Comparison of ENCODE assay signal across 8 cellular contexts in the genomic region with DNA sequence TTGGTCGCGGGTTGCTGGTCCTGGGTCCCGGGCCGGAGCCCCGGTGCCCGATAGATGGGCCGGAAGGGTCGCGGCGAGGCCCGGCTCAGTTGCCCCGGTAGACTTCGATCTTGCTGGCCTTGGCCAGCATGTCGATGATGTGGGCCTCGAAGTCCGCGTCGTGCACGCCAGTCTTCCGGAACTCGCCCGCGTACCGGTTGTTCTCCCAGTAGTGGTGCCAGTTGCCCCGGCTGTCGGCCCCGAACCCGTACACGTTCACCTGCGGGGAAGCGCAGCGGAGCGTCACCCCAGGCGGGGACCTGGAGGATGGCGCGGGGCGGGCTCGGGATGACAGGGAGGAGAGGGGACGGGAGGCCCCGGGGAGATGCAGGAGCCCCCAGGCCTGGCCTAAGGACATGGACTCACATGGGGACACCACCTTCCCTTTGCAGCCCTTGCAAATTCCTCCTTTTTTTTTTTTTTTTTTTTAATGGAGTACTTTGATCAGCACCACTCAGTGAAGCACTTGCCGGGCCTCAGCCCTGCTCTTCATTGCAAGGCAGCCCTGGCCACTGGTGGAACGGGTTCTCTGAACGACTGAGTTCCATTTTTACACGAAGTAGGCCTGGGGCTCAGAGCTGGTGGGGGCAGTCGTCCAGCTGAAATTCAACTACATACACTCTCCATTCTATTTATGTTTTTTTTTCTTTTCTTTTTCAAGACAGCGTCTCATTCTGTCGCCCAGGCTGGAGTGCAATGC. TPM values are rescaled to one million over a fixed set of nuclear protein-coding genes. Genes with fewer than 3 reads are reported as not detected.
A peak's percentile ranks its signal among the peaks of the same experiment; 100 is the strongest.
DNase-seq lines count a peak whose midpoint lies in the region; ATAC-seq and TF ChIP-seq lines count a peak whose summit lies in the region.

No MANE protein-coding gene starts in this region.

- POLR2A ChIA-PET in CD4-positive, alpha-beta T cell (lab: Charles Lee) = interaction anchor here (0.6 to 3.4 kb wide), 29 partner anchors 9 to 301 kb away, joined by 3 to 62 read pairs (median 7); a partner anchor contains a TSS

- peak overlapping the region; percentile 98 for H3K4me3 Mint-ChIP-seq in CD4-positive, alpha-beta T cell

- H3K9me3 ChIP-seq in CD4-positive, alpha-beta T cell (ENCODE audit: control insufficient read depth, low read length) = no peaks in the 10 kb centered on the region
- H3K9me3 ChIP-seq in breast epithelium = no peaks in the 10 kb centered on the region
- H3K9me3 ChIP-seq in mesodermal cell (ENCODE audit: control insufficient read depth, low read length) = no peaks in the 10 kb centered on the region

- H3K4me1 Mint-ChIP-seq in CD4-positive, alpha-beta T cell (ENCODE audit: low read depth) = peaks cover 25% of the 10 kb centered on the region

- peak overlapping the region; percentile 79 for H3K27ac ChIP-seq in CD4-positive, alpha-beta T cell (ENCODE audit: low read depth, low read length)
- H3K27ac ChIP-seq in breast epithelium (peak overlapping the region; percentile 74 to 90), mesodermal cell (ENCODE audit: low read depth, low read length, severe bottlenecking) (peak overlapping the region; percentile 50)

- peaks cover 34% of the 10 kb centered on the region for H3K36me3 Mint-ChIP-seq in CD4-positive, alpha-beta T cell (ENCODE audit: low read depth)

- peak overlapping the region; percentile 92 for H3K27ac Mint-ChIP-seq in CD4-positive, alpha-beta T cell

- H3K4me3 ChIP-seq in breast epithelium (peak overlapping the region; percentile 59 to 80 (median 78)), mesodermal cell (ENCODE audit: extremely low read depth, insufficient read depth, low read length, poor library complexity, severe bottlenecking) (peak overlapping the region; percentile 67)

- H3K36me3 ChIP-seq in breast epithelium (no peaks in the 10 kb centered on the region), mesodermal cell (ENCODE audit: control insufficient read depth, insufficient read depth, low read length) (peaks cover 54% of the 10 kb centered on the region)

- H3K27me3 ChIP-seq in CD4-positive, alpha-beta T cell (ENCODE audit: control insufficient read depth, insufficient read depth, low read length) = no peaks in the 10 kb centered on the region
- H3K27me3 ChIP-seq in breast epithelium = no peaks in the 10 kb centered on the region

- H3K4me1 ChIP-seq in breast epithelium = peaks cover 0 to 9% of the 10 kb centered on the region in 2 donors
- H3K4me1 ChIP-seq in mesodermal cell (ENCODE audit: control insufficient read depth, insufficient read depth, low read length, poor library complexity, severe bottlenecking) = peaks cover 6% of the 10 kb centered on the region

- no peak for TF ChIP-seq CTCF in CD4-positive, alpha-beta T cell (IDR thresholded peaks at IDR 0.05)
- TF ChIP-seq CTCF in breast epithelium (IDR thresholded peaks at IDR 0.05) = no peak

- 22 to 26% methylated on average over 37 to 40 of the region's 47 CpGs for WGBS in mesodermal cell (ENCODE audit: insufficient coverage in 2 of 2), 2 experiments

- DNase-seq in CD4-positive, alpha-beta T cell = no peak
- DNase-seq in breast epithelium (ENCODE audit: low spot score in 2 of 2) = no peak
- DNase-seq in NCI-H2081 treated with DMSO at 0.1 percent for 48 hours (lab: John Stamatoyannopoulos, UW) = no peak
- no peak for DNase-seq in left lobe of liver (ENCODE audit: low spot score)

- H3K9me3 Mint-ChIP-seq in CD4-positive, alpha-beta T cell = no peaks in the 10 kb centered on the region

- ATAC-seq in CD4-positive, alpha-beta T cell (ENCODE audit: poor library complexity) = peak; percentile 18
- ATAC-seq in HG03432 (IDR thresholded peaks at IDR 0.05; ENCODE audit: unreplicated experiment) (peak; percentile 22), HG02970 (IDR thresholded peaks at IDR 0.05; ENCODE audit: low FRiP score, unreplicated experiment) (no peak), GM21619 (IDR thresholded peaks at IDR 0.05; ENCODE audit: unreplicated experiment) (no peak), left lobe of liver (no peak)

- TF ChIP-seq POLR2A in breast epithelium (IDR thresholded peaks at IDR 0.05) = peak; percentile 5

- CTCF ChIA-PET in CD4-positive, alpha-beta T cell (lab: Charles Lee) = interaction anchor here (0.9 to 1.7 kb wide), 2 partner anchors 35 to 73 kb away, joined by 3 to 4 read pairs; a partner anchor contains a TSS

- intact Hi-C loops in CD4-positive, alpha-beta T cell (cut with DNase I, micrococcal nuclease) = loop anchor here (1.0 to 2.0 kb wide), 7 partner anchors 23 to 141 kb away; a partner anchor contains a TSS
- intact Hi-C loops in breast epithelium (cut with DNase I; ENCODE audit: low total_unique reads) = no loop called here

- no peaks in the 10 kb centered on the region for H3K27me3 Mint-ChIP-seq in CD4-positive, alpha-beta T cell

RNA-seq across cellular contexts. Expression of a gene that starts 35.1 kb away (rescaled TPM):
- total RNA-seq in CD4-positive, alpha-beta T cell = 10 to 100 TPM; 57.1 to 57.3 TPM
- total RNA-seq in breast epithelium = 10 to 100 TPM; 42.6 to 45.5 (median 45.2) TPM
- 37.3 TPM for polyA plus RNA-seq in mesodermal cell (2013, experiment 1 of 2)
- 34.2 TPM for polyA plus RNA-seq in mesodermal cell (2013, experiment 2 of 2)
- total RNA-seq in left lobe of liver = 15.3 TPM

RNA-seq across cellular contexts. Expression of a gene that starts 57.1 kb away (rescaled TPM):
- total RNA-seq in CD4-positive, alpha-beta T cell = 10 to 100 TPM in 1 of 2 experiments, 1 to 10 TPM in 1; 9.8 to 11.1 TPM
- total RNA-seq in breast epithelium (10 to 100 TPM in 2 of 3 donors, 1 to 10 TPM in 1; 7.8 to 13.4 (median 11.5) TPM), left lobe of liver (14.7 TPM)
- 35.8 TPM for polyA plus RNA-seq in mesodermal cell (2013, experiment 1 of 2)
- 28.8 TPM for polyA plus RNA-seq in mesodermal cell (2013, experiment 2 of 2)

Comparison
In these comparisons a context has a peak if more than half of its experiments do, and no peak if none do; other contexts are left out.
1. ATAC-seq: peak in CD4-positive, alpha-beta T cell (single experiment) and HG03432 (single experiment); none in HG02970 (single experiment), GM21619 (single experiment) and left lobe of liver (single experiment).
2. Peak in every context shown above with its lines, with median percentiles within 50 percentile points of each other: H3K27ac ChIP-seq.